Comparison of ENCODE assay signal across 1 cellular context in genomic region chr4:108774809-108775530, GRCh38.
TF ChIP-seq lines count a peak whose summit lies in the region.

No MANE protein-coding gene starts in this region.

TF ChIP-seq in SK-N-SH treated with all-trans-retinoic acid at 6 μM for 48 hours, 23 proteins besides CTCF, POLR2A, EP300 and RAD21 (continued from another document):
- no peak for TF ChIP-seq TSHZ2 (CRISPR knock-in tag; IDR thresholded peaks at IDR 0.05)
- TF ChIP-seq BACH2 (CRISPR knock-in tag; IDR thresholded peaks at IDR 0.05; ENCODE audit: borderline replicate concordance), result no peak
- TF ChIP-seq ZC3H10 (CRISPR knock-in tag; IDR thresholded peaks at IDR 0.05), result no peak
TF ChIP-seq in SK-N-SH treated with all-trans-retinoic acid at 6 μM for 48 hours: peak in this region for 0.
